29 cellular contexts compared by ENCODE assay signal in the genomic region with DNA sequence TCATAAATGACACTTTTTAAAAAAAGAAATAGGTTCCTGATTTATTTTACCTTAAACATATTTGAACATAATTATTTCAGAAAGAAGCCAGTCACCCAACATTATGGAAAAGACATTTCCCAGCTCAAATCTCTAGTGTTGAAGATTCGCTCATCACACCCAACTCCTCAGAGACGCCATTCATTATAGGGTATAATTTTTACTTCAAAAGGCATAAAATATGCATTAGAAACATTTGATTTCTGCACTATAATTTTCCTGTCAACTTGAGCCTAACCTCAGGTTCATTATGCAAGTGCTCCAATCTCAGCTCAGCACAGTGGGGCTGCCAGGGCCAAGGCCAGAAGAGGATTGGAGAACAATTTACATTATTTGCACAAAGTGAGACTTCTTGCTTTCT. TPM values are rescaled to one million over a fixed set of nuclear protein-coding genes. Genes with fewer than 3 reads are reported as not detected.
DNase-seq lines count a peak whose midpoint lies in the region; ATAC-seq and TF ChIP-seq lines count a peak whose summit lies in the region.
"Had no signal": no experiment of that assay in that cellular context is flagged by ENCODE, and none has a peak within 500 bp of the region (broad histone marks: within the 10 kb centered on the region; RNA-seq: fewer than 3 reads in every experiment).

No MANE protein-coding gene starts in this region.

- H3K4me1 ChIP-seq in right atrium auricular region (peaks cover 0 to 41% of the 10 kb centered on the region in 2 donors), prostate gland (replicated peaks) (no peaks in the 10 kb centered on the region)
- H3K4me1 ChIP-seq: A549, Caco-2, HAP-1 had no signal

- no peaks in the 10 kb centered on the region for H3K27me3 Mint-ChIP-seq in type B pancreatic cell
- H3K27me3 Mint-ChIP-seq: CD4-positive, alpha-beta memory T cell had no signal

- H3K36me3 Mint-ChIP-seq in type B pancreatic cell = no peaks in the 10 kb centered on the region
- H3K36me3 Mint-ChIP-seq: CD4-positive, alpha-beta memory T cell had no signal

- TF ChIP-seq CTCF in right atrium auricular region (IDR thresholded peaks at IDR 0.05) (no peak), neural cell (IDR thresholded peaks at IDR 0.05; ENCODE audit: poor library complexity, severe bottlenecking) (no peak), type B pancreatic cell (conservative IDR thresholded peaks at IDR 0.05) (no peak), prostate gland (IDR thresholded peaks at IDR 0.05) (no peak)

- no peak overlapping the region for H3K4me3 ChIP-seq in right atrium auricular region
- peak overlapping the region; percentile 48 for H3K4me3 ChIP-seq in neural cell (ENCODE audit: low read length)
- no peak overlapping the region for H3K4me3 ChIP-seq in prostate gland
- H3K4me3 ChIP-seq: A549; BLaER1 treated with 17β-estradiol and CSF1 and Interleukin-3, amounts not matched to agents 10 nM and 100 nM; GM12878; HAP-1; MG63 had no signal

- H3K4me2 ChIP-seq in neural cell (ENCODE audit: low read length) = peak overlapping the region; percentile 61
- H3K4me2 ChIP-seq: A549; BLaER1 treated with 17β-estradiol and CSF1 and Interleukin-3, amounts not matched to agents 10 nM and 100 nM had no signal

- H3K27me3 ChIP-seq in right atrium auricular region (no peaks in the 10 kb centered on the region), neural cell (ENCODE audit: insufficient read depth, low read depth, low read length) (no peaks in the 10 kb centered on the region), prostate gland (replicated peaks; ENCODE audit: insufficient read depth) (no peaks in the 10 kb centered on the region)
- H3K27me3 ChIP-seq: BLaER1 treated with 17β-estradiol and CSF1 and Interleukin-3, amounts not matched to agents 10 nM and 100 nM; MG63 had no signal

- no peak for DNase-seq in right atrium auricular region (ENCODE audit: low spot score)
- DNase-seq in Right ventricle myocardium superior = no peak
- peak; percentile 83 for DNase-seq in NCI-H69 (lab: John Stamatoyannopoulos, UW)
- DNase-seq in type B pancreatic cell (ENCODE audit: extremely low spot score, unreplicated experiment) = no peak
- no peak for DNase-seq in prostate gland (ENCODE audit: low spot score)
- no peak for DNase-seq in stimulated activated naive CD4-positive, alpha-beta T cell (lab: John Stamatoyannopoulos, UW)
- no peak for DNase-seq in activated effector memory CD4-positive, alpha-beta T cell treated with Interleukin-2 at 50 U/mL for 16 hours
- DNase-seq: AML-193; Caco-2; CD4-positive, alpha-beta memory T cell; DMS79; EL; GDM1; GOT3; HFFc6; IMR-90; KG1; NCI-H1694 treated with DMSO at 0.1 percent for 48 hours; NCI-H2171 treated with DMSO at 0.1 percent for 48 hours; NCI-H524 treated with DMSO at 0.1 percent for 48 hours; NK-92 treated with Interleukin-12 subunit alpha and Interleukin-12 subunit beta, amount 100 ng/mL, for 24 hours; RPMI8226; SHP77 treated with DMSO at 0.1 percent for 48 hours had no signal

- no peak overlapping the region for H2AFZ ChIP-seq in neural cell (ENCODE audit: low read depth, low read length)

- peak overlapping the region; percentile 90 to 94 for H3K27ac ChIP-seq in right atrium auricular region
- peak overlapping the region; percentile 48 for H3K27ac ChIP-seq in neural cell (ENCODE audit: low read length)
- no peak overlapping the region for H3K27ac ChIP-seq in prostate gland
- H3K27ac ChIP-seq: A549; BLaER1 treated with 17β-estradiol and CSF1 and Interleukin-3, amounts not matched to agents 10 nM and 100 nM had no signal

- H3K9me3 Mint-ChIP-seq in type B pancreatic cell = no peaks in the 10 kb centered on the region
- H3K9me3 Mint-ChIP-seq: CD4-positive, alpha-beta memory T cell; HFFc6 had no signal

- no peak overlapping the region for H3K9ac ChIP-seq in neural cell (ENCODE audit: low read length)
- H3K9ac ChIP-seq: BLaER1 treated with 17β-estradiol and CSF1 and Interleukin-3, amounts not matched to agents 10 nM and 100 nM had no signal

- no peaks in the 10 kb centered on the region for H3K36me3 ChIP-seq in right atrium auricular region
- H3K36me3 ChIP-seq in neural cell (ENCODE audit: insufficient read depth, low read length) = no peaks in the 10 kb centered on the region
- no peaks in the 10 kb centered on the region for H3K36me3 ChIP-seq in prostate gland
- H3K36me3 ChIP-seq: BLaER1 treated with 17β-estradiol and CSF1 and Interleukin-3, amounts not matched to agents 10 nM and 100 nM; HAP-1; MG63 had no signal

- TF ChIP-seq EP300 in neural cell (conservative IDR thresholded peaks at IDR 0.05; ENCODE audit: poor library complexity, severe bottlenecking) = peak; percentile 83

- no peaks in the 10 kb centered on the region for H3K9me2 ChIP-seq in neural cell (ENCODE audit: insufficient read depth, low read length)

- intact Hi-C loops in Right ventricle myocardium superior (cut with DNase I) = no loop called here
- intact Hi-C loops in prostate gland (cut with DNase I) = no loop called here

- 98% methylated on average over 2 of the region's 2 CpGs for WGBS in prostate gland

- peaks cover 22% of the 10 kb centered on the region for H3K4me1 Mint-ChIP-seq in type B pancreatic cell (ENCODE audit: unreplicated experiment)

- TF ChIP-seq RAD21 in neural cell (conservative IDR thresholded peaks at IDR 0.05) = no peak

- no peak for ATAC-seq in Right ventricle myocardium superior (ENCODE audit: poor library complexity)
- ATAC-seq: A549, GM12878 had no signal

- H3K4me3 Mint-ChIP-seq in type B pancreatic cell = peak overlapping the region; percentile 48
- H3K4me3 Mint-ChIP-seq: CD4-positive, alpha-beta memory T cell had no signal

- no peaks in the 10 kb centered on the region for H4K20me1 ChIP-seq in neural cell (ENCODE audit: insufficient read depth)
- H4K20me1 ChIP-seq: BLaER1 treated with 17β-estradiol and CSF1 and Interleukin-3, amounts not matched to agents 10 nM and 100 nM had no signal

- H3K27ac Mint-ChIP-seq in type B pancreatic cell = peak overlapping the region; percentile 61
- H3K27ac Mint-ChIP-seq: CD4-positive, alpha-beta memory T cell had no signal

- no peaks in the 10 kb centered on the region for H3K79me2 ChIP-seq in neural cell (replicated peaks; ENCODE audit: insufficient read depth, low read length)

- H3F3A ChIP-seq in neural cell (ENCODE audit: insufficient read depth, low read length, poor library complexity, severe bottlenecking) = peaks cover 4% of the 10 kb centered on the region

- no peak for TF ChIP-seq POLR2A in prostate gland (IDR thresholded peaks at IDR 0.05)

- H3K9me3 ChIP-seq in right atrium auricular region (no peaks in the 10 kb centered on the region), neural cell (ENCODE audit: low read length) (no peaks in the 10 kb centered on the region), prostate gland (no peaks in the 10 kb centered on the region)
- H3K9me3 ChIP-seq: A549; BLaER1 treated with 17β-estradiol and CSF1 and Interleukin-3, amounts not matched to agents 10 nM and 100 nM; Caco-2; HAP-1; MG63 had no signal

TF ChIP-seq in neural cell, 6 proteins besides CTCF, POLR2A, EP300 and RAD21:
- TF ChIP-seq EZH2 (IDR thresholded peaks at IDR 0.05; ENCODE audit: borderline replicate concordance, insufficient read depth, low read length, poor library complexity, severe bottlenecking) (no peak), POLR2AphosphoS5 (IDR thresholded peaks at IDR 0.05) (peak; percentile 81), SMC3 (conservative IDR thresholded peaks at IDR 0.05; ENCODE audit: poor library complexity) (no peak)

RNA-seq across cellular contexts. Expression of a gene that starts 58.8 kb away (rescaled TPM):
- 1,000 to 10,000 TPM; 1,330 to 3,257 TPM for total RNA-seq in right atrium auricular region
- total RNA-seq in Right ventricle myocardium superior = 3,113 TPM
- 0.10 and 0.16 TPM in 2 replicates for polyA plus RNA-seq in neural cell
- polyA minus RNA-seq in neural cell = 1.7 and 2.3 TPM in 2 replicates
- total RNA-seq in type B pancreatic cell (ENCODE audit: low replicate concordance) = 4.2 and 5.6 TPM in 2 replicates
- 10 to 100 TPM; 10.3 to 36.8 TPM for total RNA-seq in prostate gland

Comparison
In these comparisons a context has a peak if more than half of its experiments do, and no peak if none do; other contexts are left out.
1. H3K27ac ChIP-seq: peak in right atrium auricular region (2 of 2) and neural cell (single experiment); none in prostate gland (0 of 2).
2. RNA of a gene that starts 58.8 kb away (total RNA-seq): 1,330 to 3,257 TPM in right atrium auricular region and 3,113 TPM in Right ventricle myocardium superior (single experiment); 10.3 to 36.8 TPM in prostate gland and 4.2 to 5.6 TPM in type B pancreatic cell; every median in the first group is over 10 times any median in the second.